In the genomic region with DNA sequence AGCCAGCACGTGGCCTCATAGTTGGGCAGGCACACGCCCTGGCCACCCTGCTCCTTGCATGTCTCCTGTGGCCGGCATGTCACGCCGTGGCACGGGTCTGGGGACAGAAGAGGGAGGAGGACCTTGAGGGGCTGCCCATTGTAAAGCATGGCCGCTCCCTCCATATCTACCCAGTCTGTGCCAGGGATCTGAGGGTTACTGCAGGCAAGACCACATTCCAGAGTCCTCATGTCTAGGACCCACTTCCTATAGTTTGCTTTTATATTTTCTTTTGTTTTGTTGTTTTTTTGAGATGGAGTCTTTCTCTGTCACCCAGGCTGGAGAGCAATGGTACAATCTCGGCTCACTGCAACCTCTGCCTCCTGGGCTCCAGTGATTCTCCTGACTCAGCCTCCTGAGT, we compare ENCODE assay signal across 6 cellular contexts. TPM values are rescaled to one million over a fixed set of nuclear protein-coding genes. Genes with fewer than 3 reads are reported as not detected.
DNase-seq lines count a peak whose midpoint lies in the region; ATAC-seq and TF ChIP-seq lines count a peak whose summit lies in the region.
"Not testable (repeated sequence)": the region's sequence is repeated elsewhere in the genome, so short reads cannot be mapped to it uniquely, and the experiment has no call there.
"Had no signal": no experiment of that assay in that cellular context is flagged by ENCODE, and none has a peak within 500 bp of the region (broad histone marks: within the 10 kb centered on the region; RNA-seq: fewer than 3 reads in every experiment).

No MANE protein-coding gene starts in this region.

- DNase-seq in activated T-cell treated with anti-CD3 and anti-CD28 coated beads, Interleukin-2, amount 50 U/mL, for 24 hours, result peak; percentile 16
- not testable (repeated sequence) for DNase-seq in left colon, thyroid gland

- not testable (repeated sequence) for H3K27me3 ChIP-seq in BLaER1, thyroid gland

- WGBS in thyroid gland, 2 donors, result 64 to 71% methylated on average over 3 to 6 of the region's 8 CpGs

- H4K20me1 ChIP-seq in BLaER1, result not testable (repeated sequence)

- not testable (repeated sequence) for H3K9me3 ChIP-seq in BLaER1, thyroid gland

- not testable (repeated sequence) for H3K27ac ChIP-seq in BLaER1
- H3K27ac ChIP-seq in thyroid gland, result peak overlapping the region; percentile 55 to 80 (median 69)

- not testable (repeated sequence) for TF ChIP-seq CTCF in thyroid gland (IDR thresholded peaks at IDR 0.05)

- not testable (repeated sequence) for H3K9ac ChIP-seq in BLaER1

- H3K4me1 ChIP-seq in BLaER1, result not testable (repeated sequence)
- peaks cover 9 to 29% of the 10 kb centered on the region in 2 donors for H3K4me1 ChIP-seq in thyroid gland

- not testable (repeated sequence) for H3K27me3 Mint-ChIP-seq in activated T-cell treated with anti-CD3 and anti-CD28 coated beads, Interleukin-2, amount 50 U/mL, for 24 hours

- not testable (repeated sequence) for H3K9me3 Mint-ChIP-seq in activated T-cell treated with anti-CD3 and anti-CD28 coated beads, Interleukin-2, amount 50 U/mL, for 24 hours

- not testable (repeated sequence) for H3K4me1 Mint-ChIP-seq in activated T-cell treated with anti-CD3 and anti-CD28 coated beads, Interleukin-2, amount 50 U/mL, for 24 hours (ENCODE audit: low read depth)

- H3K4me3 Mint-ChIP-seq in activated T-cell treated with anti-CD3 and anti-CD28 coated beads, Interleukin-2, amount 50 U/mL, for 24 hours, result not testable (repeated sequence)

- not testable (repeated sequence) for H3K36me3 Mint-ChIP-seq in activated T-cell treated with anti-CD3 and anti-CD28 coated beads, Interleukin-2, amount 50 U/mL, for 24 hours (ENCODE audit: low read depth)

- intact Hi-C loops in left colon (cut with DNase I, micrococcal nuclease); thyroid gland (cut with DNase I): not testable (repeated sequence)

- peak; percentile 3 for ATAC-seq in esophagus mucosa
- peak; percentile 4 for ATAC-seq in left colon

- H3K36me3 ChIP-seq in BLaER1, result not testable (repeated sequence)
- peaks cover 10 to 20% of the 10 kb centered on the region in 2 donors for H3K36me3 ChIP-seq in thyroid gland

- not testable (repeated sequence) for H3K4me3 ChIP-seq in BLaER1; thyroid gland (replicated peaks in 1 of 3)

- TF ChIP-seq POLR2A in thyroid gland (IDR thresholded peaks at IDR 0.05), result not testable (repeated sequence)

- H3K4me2 ChIP-seq in BLaER1, result peak overlapping the region; percentile 45

- H3K27ac Mint-ChIP-seq in activated T-cell treated with anti-CD3 and anti-CD28 coated beads, Interleukin-2, amount 50 U/mL, for 24 hours, result not testable (repeated sequence)

RNA-seq across cellular contexts. Expression of a gene that starts 33.6 kb away (rescaled TPM):
- total RNA-seq in esophagus mucosa (294 TPM), left colon (100 to 1,000 TPM; 128 to 166 TPM), thyroid gland (100 to 1,000 TPM in 1 of 4 donors, 10 to 100 TPM in 3; 80.9 to 118 (median 91.1) TPM)

RNA-seq across cellular contexts. Expression of a gene that starts 45.8 kb away (rescaled TPM):
- total RNA-seq in esophagus mucosa, result 10.1 TPM
- total RNA-seq in left colon, result 10 to 100 TPM in 1 of 2 donors, 1 to 10 TPM in 1; 7.6 to 16.3 TPM
- 10 to 100 TPM; 15.6 to 31.2 (median 22.6) TPM for total RNA-seq in thyroid gland

RNA-seq across cellular contexts. Expression of a gene that starts 54.6 kb away (rescaled TPM):
- 25.7 TPM for total RNA-seq in esophagus mucosa
- 1,000 to 10,000 TPM; 6,411 to 6,996 TPM for total RNA-seq in left colon
- 100 to 1,000 TPM; 213 to 975 (median 755) TPM for total RNA-seq in thyroid gland
- total RNA-seq: A172 had no signal
